ENCODE assay signal across 22 cellular contexts in genomic region chr6:157792671-157793070, GRCh38.
"Had no signal": no experiment of that assay in that cellular context is flagged by ENCODE, and none has a peak within 500 bp of the region (broad histone marks: within the 10 kb centered on the region; RNA-seq: fewer than 3 reads in every experiment).

No MANE protein-coding gene starts in this region.

- H3K4me2 ChIP-seq: KMS-11, SK-N-SH had no signal

- H3K4me3 ChIP-seq: K562 had no signal

- DNase-seq: Kasumi-1, MM.1S, NCI-H1092 treated with DMSO at 0.1 percent for 48 hours, NCI-H1436, NCI-H187, NCI-H2029, NCI-H2081 treated with DMSO at 0.1 percent for 48 hours, NCI-H2171, NCI-H226, NCI-H446, NCI-H510A, NCI-H524 treated with DMSO at 0.1 percent for 48 hours, NCI-H69, NCI-H774, PC-3, SHP77, SK-N-SH had no signal

- FAIRE-seq: HTR-8/SVneo, K562 had no signal

- H3K9me3 ChIP-seq: SK-N-SH had no signal

- H3K27ac ChIP-seq: KMS-11, RWPE1 had no signal

- H3K9ac ChIP-seq: KMS-11, SK-N-SH had no signal

- H3K4me3 Mint-ChIP-seq: IgD-negative memory B cell had no signal
